In genomic region chr18:23401400-23402347, GRCh38 we compare ENCODE assay signal across 10 cellular contexts. TPM values are rescaled to one million over a fixed set of nuclear protein-coding genes. Genes with fewer than 3 reads are reported as not detected.
A peak's percentile ranks its signal among the peaks of the same experiment; 100 is the strongest.
DNase-seq lines count a peak whose midpoint lies in the region; ATAC-seq and TF ChIP-seq lines count a peak whose summit lies in the region.
"Had no signal": no experiment of that assay in that cellular context is flagged by ENCODE, and none has a peak within 500 bp of the region (broad histone marks: within the 10 kb centered on the region; RNA-seq: fewer than 3 reads in every experiment).

No MANE protein-coding gene starts in this region.

- no peaks in the 10 kb centered on the region for H3K9me3 Mint-ChIP-seq in H9

- H3K18ac ChIP-seq in H9 (ENCODE audit: insufficient read length, low read depth, low read length): peak overlapping the region; percentile 19

- H3K4me1 ChIP-seq in H9 (ENCODE audit: insufficient read depth, low read length): no peaks in the 10 kb centered on the region; the same call in 1 of the 2 replicates
- H3K4me1 ChIP-seq: gastrocnemius medialis had no signal

- no CpG with 5 or more reads among the region's 10 CpGs for WGBS in H9 (ENCODE audit: extremely low coverage, insufficient read length, low lambda C conversion rate)

- H3K36me3 Mint-ChIP-seq in H9 (ENCODE audit: insufficient read depth in 1 of 3, low read depth in 3 of 3): peaks cover 2 to 6% (median 6%) of the 10 kb centered on the region in 3 experiments; a peak in 5 of 7 replicates

- H3K79me1 ChIP-seq in H9 (ENCODE audit: insufficient read depth, low read depth, low read length, poor library complexity, severe bottlenecking): no peaks in the 10 kb centered on the region

- H3K9me3 ChIP-seq in H9 (ENCODE audit: control insufficient read depth, low read depth, low read length): no peaks in the 10 kb centered on the region
- H3K9me3 ChIP-seq: gastrocnemius medialis had no signal

- no peaks in the 10 kb centered on the region for H4K20me1 ChIP-seq in H9 (ENCODE audit: control insufficient read depth, insufficient read depth, insufficient read length)

- intact Hi-C loops in head of caudate nucleus (cut with DNase I): no loop called here

- H3K27ac Mint-ChIP-seq in H9: peak overlapping the region; percentile 50 to 96 (median 95); a peak in 6 of 7 replicates

- H3K4me1 Mint-ChIP-seq in H9: peaks cover 20 to 27% of the 10 kb centered on the region in 2 experiments

- H3K9ac ChIP-seq in H9 (ENCODE audit: extremely low read depth, insufficient read length, low read length): no peak overlapping the region

- no peak overlapping the region for H3K4ac ChIP-seq in H9 (ENCODE audit: low read depth, low read length)

- H4K91ac ChIP-seq in H9 (ENCODE audit: insufficient read length, low read depth, low read length): no peak overlapping the region

- H3K27ac ChIP-seq in H9 (ENCODE audit: insufficient read length, low read depth, low read length): peak overlapping the region; percentile 10
- H3K27ac ChIP-seq: gastrocnemius medialis had no signal

- H3K4me2 ChIP-seq in H9 (ENCODE audit: insufficient read depth, insufficient read length, low read length): no peak overlapping the region

- H2AFZ ChIP-seq in H9 (ENCODE audit: low read length): no peak overlapping the region

- H3K14ac ChIP-seq in H9 (ENCODE audit: insufficient read depth, low read length): peak overlapping the region; percentile 1; the same call in 1 of the 2 replicates

- H2BK5ac ChIP-seq in H9 (ENCODE audit: insufficient read length, low read length): no peak overlapping the region

- no peak overlapping the region for H4K8ac ChIP-seq in H9 (replicated peaks; ENCODE audit: insufficient read length, low read depth, low read length)

- no peak overlapping the region for H2BK120ac ChIP-seq in H9 (ENCODE audit: low read depth, low read length, poor library complexity, severe bottlenecking)

- H2BK12ac ChIP-seq in H9 (ENCODE audit: insufficient read length, low read depth, low read length): no peak overlapping the region

- H2AK5ac ChIP-seq in H9 (ENCODE audit: insufficient read length, low read length): no peak overlapping the region

- no peaks in the 10 kb centered on the region; the same call in 1 of the 2 replicates for H3K27me3 Mint-ChIP-seq in H9 (ENCODE audit: low read depth)

- no peaks in the 10 kb centered on the region for H3K27me3 ChIP-seq in H9 (ENCODE audit: insufficient read depth, low read length)
- H3K27me3 ChIP-seq: gastrocnemius medialis had no signal

- H3K4me3 Mint-ChIP-seq in H9: no peak overlapping the region

- no peaks in the 10 kb centered on the region for H3K79me2 ChIP-seq in H9 (ENCODE audit: insufficient read depth, low read length)

- H3K23ac ChIP-seq in H9 (ENCODE audit: insufficient read length, low read depth, low read length): no peak overlapping the region

- no peak overlapping the region for H2BK20ac ChIP-seq in H9 (ENCODE audit: low read depth, low read length, poor library complexity, severe bottlenecking)

- no peak for ATAC-seq in HG03342 (IDR thresholded peaks at IDR 0.05; ENCODE audit: unreplicated experiment)
- ATAC-seq: gastrocnemius medialis had no signal

- DNase-seq in H9: peak; percentile 67
- DNase-seq in fibroblast of pulmonary artery (ENCODE audit: low read depth): peak; percentile 78
- DNase-seq in retina: peak; percentile 67
- DNase-seq in activated naive CD4-positive, alpha-beta T cell treated with Interleukin-2 at 50 U/mL for 16 hours: no peak
- DNase-seq in NCI-H1092 treated with DMSO at 0.1 percent for 48 hours (lab: John Stamatoyannopoulos, UW): no peak
- no peak for DNase-seq in head of caudate nucleus
- DNase-seq: gastrocnemius medialis, Kasumi-1 had no signal

- TF ChIP-seq CTCF in H9 (conservative IDR thresholded peaks at IDR 0.05): no peak
- TF ChIP-seq CTCF in fibroblast of pulmonary artery (IDR thresholded peaks at IDR 0.05; ENCODE audit: low read length, missing control alignments): no peak

- H3T11ph ChIP-seq in H9 (ENCODE audit: low read length): peak overlapping the region; percentile 0

- no peak overlapping the region for H2BK15ac ChIP-seq in H9 (ENCODE audit: low read depth, low read length)

- H4K5ac ChIP-seq in H9 (ENCODE audit: insufficient read length, low read depth, low read length): no peak overlapping the region

- no peak overlapping the region for H3K56ac ChIP-seq in H9 (ENCODE audit: insufficient read length, low read depth, low read length)

- H3K4me3 ChIP-seq in fibroblast of pulmonary artery (replicated peaks; ENCODE audit: low read depth, low read length): no peak overlapping the region
- H3K4me3 ChIP-seq: gastrocnemius medialis had no signal

- no peaks in the 10 kb centered on the region for H3K23me2 ChIP-seq in H9 (ENCODE audit: insufficient read length, low read depth, low read length, poor library complexity, severe bottlenecking)

TF ChIP-seq in PFSK-1, 5 proteins besides CTCF, POLR2A, EP300 and RAD21:
- peak; percentile 47 for TF ChIP-seq FOXP2 (optimal IDR thresholded peaks at IDR 0.05; ENCODE audit: borderline replicate concordance, extremely low read depth, extremely low read length, insufficient read depth)
- no peak for TF ChIP-seq TAF1 (IDR thresholded peaks at IDR 0.05; ENCODE audit: borderline replicate concordance, insufficient read depth, low read length)
- TF ChIP-seq, protein P1, sequence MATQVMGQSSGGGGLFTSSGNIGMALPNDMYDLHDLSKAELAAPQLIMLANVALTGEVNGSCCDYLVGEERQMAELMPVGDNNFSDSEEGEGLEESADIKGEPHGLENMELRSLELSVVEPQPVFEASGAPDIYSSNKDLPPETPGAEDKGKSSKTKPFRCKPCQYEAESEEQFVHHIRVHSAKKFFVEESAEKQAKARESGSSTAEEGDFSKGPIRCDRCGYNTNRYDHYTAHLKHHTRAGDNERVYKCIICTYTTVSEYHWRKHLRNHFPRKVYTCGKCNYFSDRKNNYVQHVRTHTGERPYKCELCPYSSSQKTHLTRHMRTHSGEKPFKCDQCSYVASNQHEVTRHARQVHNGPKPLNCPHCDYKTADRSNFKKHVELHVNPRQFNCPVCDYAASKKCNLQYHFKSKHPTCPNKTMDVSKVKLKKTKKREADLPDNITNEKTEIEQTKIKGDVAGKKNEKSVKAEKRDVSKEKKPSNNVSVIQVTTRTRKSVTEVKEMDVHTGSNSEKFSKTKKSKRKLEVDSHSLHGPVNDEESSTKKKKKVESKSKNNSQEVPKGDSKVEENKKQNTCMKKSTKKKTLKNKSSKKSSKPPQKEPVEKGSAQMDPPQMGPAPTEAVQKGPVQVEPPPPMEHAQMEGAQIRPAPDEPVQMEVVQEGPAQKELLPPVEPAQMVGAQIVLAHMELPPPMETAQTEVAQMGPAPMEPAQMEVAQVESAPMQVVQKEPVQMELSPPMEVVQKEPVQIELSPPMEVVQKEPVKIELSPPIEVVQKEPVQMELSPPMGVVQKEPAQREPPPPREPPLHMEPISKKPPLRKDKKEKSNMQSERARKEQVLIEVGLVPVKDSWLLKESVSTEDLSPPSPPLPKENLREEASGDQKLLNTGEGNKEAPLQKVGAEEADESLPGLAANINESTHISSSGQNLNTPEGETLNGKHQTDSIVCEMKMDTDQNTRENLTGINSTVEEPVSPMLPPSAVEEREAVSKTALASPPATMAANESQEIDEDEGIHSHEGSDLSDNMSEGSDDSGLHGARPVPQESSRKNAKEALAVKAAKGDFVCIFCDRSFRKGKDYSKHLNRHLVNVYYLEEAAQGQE (IDR thresholded peaks at IDR 0.05; ENCODE audit: insufficient read depth in 1 of 2, low read depth in 2 of 2, low read length in 2 of 2): no peak
- TF ChIP-seq POLR2AphosphoS5 (IDR thresholded peaks at IDR 0.05; ENCODE audit: low read depth, low read length): no peak

RNA-seq across cellular contexts. Expression of gene RIOK3, which starts 51.4 kb away (rescaled TPM):
- total RNA-seq in H9 (2021): 30.8 and 34.6 TPM in 2 replicates
- 49.9 TPM for polyA plus RNA-seq in PFSK-1 (2012; ENCODE audit: insufficient read length, low read depth)

Comparison
In these comparisons a context has a peak if more than half of its experiments do, and no peak if none do; other contexts are left out.
1. DNase-seq: peak in H9 (single experiment), fibroblast of pulmonary artery (single experiment) and retina (single experiment); none in activated naive CD4-positive, alpha-beta T cell treated with Interleukin-2 at 50 U/mL for 16 hours (single experiment), NCI-H1092 treated with DMSO at 0.1 percent for 48 hours (single experiment) and head of caudate nucleus (0 of 42).